17 cellular contexts compared by ENCODE assay signal in genomic region chr4:41077628-41078027, GRCh38.
DNase-seq lines count a peak whose midpoint lies in the region; ATAC-seq and TF ChIP-seq lines count a peak whose summit lies in the region.
"Had no signal": no experiment of that assay in that cellular context is flagged by ENCODE, and none has a peak within 500 bp of the region (broad histone marks: within the 10 kb centered on the region; RNA-seq: fewer than 3 reads in every experiment).

No MANE protein-coding gene starts in this region.

- DNase-seq in Right ventricle myocardium superior (no peak), left ventricle myocardium inferior (no peak), SK-N-DZ (ENCODE audit: low spot score) (peak; percentile 1), myocyte (ENCODE audit: low read depth) (peak; percentile 30)
- no peak for DNase-seq in activated CD4-positive, alpha-beta T cell treated with anti-CD3 and anti-CD28 coated beads for 1 hour
- no peak for DNase-seq in effector memory CD8-positive, alpha-beta T cell
- DNase-seq: Calu3; CD4-positive, alpha-beta memory T cell; KG1; NCI-H1417 treated with DMSO at 0.1 percent for 48 hours; NCI-H187 treated with DMSO at 0.1 percent for 48 hours; NCI-H2227 treated with DMSO at 0.1 percent for 48 hours; NCI-H510A treated with DMSO at 0.1 percent for 48 hours; OCI-M1; SIG-M5 had no signal

- H3K27ac Mint-ChIP-seq in effector memory CD8-positive, alpha-beta T cell = no peak overlapping the region
- H3K27ac Mint-ChIP-seq: CD4-positive, alpha-beta memory T cell had no signal

- H3K9me3 ChIP-seq in left ventricle myocardium inferior (replicated peaks) = no peaks in the 10 kb centered on the region
- H3K9me3 ChIP-seq: A549 had no signal

- no peaks in the 10 kb centered on the region for H3K36me3 Mint-ChIP-seq in effector memory CD8-positive, alpha-beta T cell (ENCODE audit: insufficient read depth)
- H3K36me3 Mint-ChIP-seq: CD4-positive, alpha-beta memory T cell had no signal

- no peaks in the 10 kb centered on the region for H3K27me3 Mint-ChIP-seq in effector memory CD8-positive, alpha-beta T cell
- H3K27me3 Mint-ChIP-seq: CD4-positive, alpha-beta memory T cell had no signal

- no peak overlapping the region for H3K27ac ChIP-seq in left ventricle myocardium inferior (replicated peaks)
- H3K27ac ChIP-seq: A549 had no signal

- no peaks in the 10 kb centered on the region for H3K36me3 ChIP-seq in left ventricle myocardium inferior

- intact Hi-C loops in Right ventricle myocardium superior (cut with DNase I) (no loop called here), left ventricle myocardium inferior (cut with micrococcal nuclease) (no loop called here)

- no peak overlapping the region for H3K4me3 Mint-ChIP-seq in effector memory CD8-positive, alpha-beta T cell
- H3K4me3 Mint-ChIP-seq: CD4-positive, alpha-beta memory T cell had no signal

- no peaks in the 10 kb centered on the region for H3K27me3 ChIP-seq in left ventricle myocardium inferior (ENCODE audit: low read depth)

- no peaks in the 10 kb centered on the region for H3K4me1 Mint-ChIP-seq in effector memory CD8-positive, alpha-beta T cell (ENCODE audit: low read depth in 2 of 2)
- H3K4me1 Mint-ChIP-seq: CD4-positive, alpha-beta memory T cell had no signal

- H3K9me3 Mint-ChIP-seq in effector memory CD8-positive, alpha-beta T cell = peaks cover 0 to 2% of the 10 kb centered on the region in 2 donors

- TF ChIP-seq CTCF in left ventricle myocardium inferior (IDR thresholded peaks at IDR 0.05; ENCODE audit: borderline replicate concordance) = no peak

- H3K4me1 ChIP-seq in left ventricle myocardium inferior = peaks cover 23% of the 10 kb centered on the region

- no peak overlapping the region for H3K4me3 ChIP-seq in left ventricle myocardium inferior
- H3K4me3 ChIP-seq: A549 had no signal

- ATAC-seq in Right ventricle myocardium superior (ENCODE audit: poor library complexity) (peak; percentile 58), GM19452 (IDR thresholded peaks at IDR 0.05; ENCODE audit: unreplicated experiment) (no peak)
- ATAC-seq in effector memory CD8-positive, alpha-beta T cell (replicated peaks) = no peak
- ATAC-seq: A549 had no signal

Comparison
In these comparisons a context has a peak if more than half of its experiments do, and no peak if none do; other contexts are left out.
1. DNase-seq: peak in SK-N-DZ (single experiment) and myocyte (single experiment); none in Right ventricle myocardium superior (single experiment), left ventricle myocardium inferior (single experiment), activated CD4-positive, alpha-beta T cell treated with anti-CD3 and anti-CD28 coated beads for 1 hour (single experiment) and effector memory CD8-positive, alpha-beta T cell (0 of 3).